In the genomic region with DNA sequence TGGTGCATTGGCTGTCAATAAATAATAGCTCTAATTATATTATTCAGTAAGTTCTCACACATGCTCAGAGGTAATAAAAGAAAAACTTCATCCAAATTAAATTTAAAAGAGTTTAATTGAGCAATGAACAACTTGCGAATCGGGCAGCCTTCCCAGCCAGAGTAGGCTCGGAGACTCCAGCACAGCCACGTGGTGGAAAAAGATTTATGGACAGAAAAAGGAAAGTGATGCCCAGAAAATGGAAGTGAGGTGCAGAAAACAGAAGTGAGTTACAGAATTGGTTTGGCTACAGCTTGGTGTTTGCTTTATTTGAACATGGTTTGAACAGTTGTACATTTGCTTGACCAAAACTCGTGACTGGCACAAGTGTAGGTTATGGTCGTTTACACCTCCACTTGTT, we compare ENCODE assay signal across 25 cellular contexts. TPM values are rescaled to one million over a fixed set of nuclear protein-coding genes. Genes with fewer than 3 reads are reported as not detected.
DNase-seq lines count a peak whose midpoint lies in the region; ATAC-seq and TF ChIP-seq lines count a peak whose summit lies in the region.
"Had no signal": no experiment of that assay in that cellular context is flagged by ENCODE, and none has a peak within 500 bp of the region (broad histone marks: within the 10 kb centered on the region; RNA-seq: fewer than 3 reads in every experiment).

No MANE protein-coding gene starts in this region.

- no peak for ATAC-seq in gastroesophageal sphincter
- no peak for ATAC-seq in GM19395 (IDR thresholded peaks at IDR 0.05; ENCODE audit: unreplicated experiment)
- ATAC-seq: activated T-cell treated with anti-CD3 and anti-CD28 coated beads, Interleukin-2, amount 50 U/mL, for 72 hours; psoas muscle; Right ventricle myocardium inferior had no signal

- 51 to 56% methylated on average over 6 of the region's 6 CpGs for WGBS in sigmoid colon, 2 donors
- WGBS in gastroesophageal sphincter (ENCODE audit: low coverage in 1 of 2), 2 donors: 42 to 58% methylated on average over 6 of the region's 6 CpGs

- H3K9ac ChIP-seq in HUES48 (ENCODE audit: low read depth, low read length) (no peak overlapping the region), SK-N-MC (ENCODE audit: insufficient read length) (no peak overlapping the region)

- DNase-seq in SK-N-MC (ENCODE audit: low read depth, low spot score) (no peak), inferior parietal cortex (ENCODE audit: extremely low spot score) (peak; percentile 50), sigmoid colon (no peak), CD1c-positive myeloid dendritic cell (ENCODE audit: extremely low spot score) (no peak), cardiac septum (ENCODE audit: low spot score) (no peak)
- DNase-seq: activated CD4-positive, alpha-beta memory T cell treated with anti-CD3 and anti-CD28 coated beads for 36 hours; activated CD4-positive, CD25-positive, alpha-beta regulatory T cell treated with anti-CD3 and anti-CD28 coated beads, Interleukin-2, amount 50 U/mL, for 72 hours; activated naive CD4-positive, alpha-beta T cell treated with anti-CD3 and anti-CD28 coated beads for 36 hours; activated T-cell treated with anti-CD3 and anti-CD28 coated beads, Interleukin-2, amount 50 U/mL, for 72 hours; adrenal gland; COR-L47; DMS53; effector CD8-positive, alpha-beta T cell; NCI-H1092; NCI-H1694; NCI-H510A; psoas muscle; stimulated activated CD4-positive, alpha-beta T cell treated with anti-CD3 and anti-CD28 coated beads, Interleukin-15, amount 100 ng/mL, for 24 hours; stimulated activated CD4-positive, alpha-beta T cell treated with anti-CD3 and anti-CD28 coated beads, Interleukin-4, amount 100 ng/mL, for 4 hours; T-helper 2 cell had no signal

- peak overlapping the region; percentile 89 for H3K27ac ChIP-seq in HUES48 (ENCODE audit: low read depth, low read length)
- H3K27ac ChIP-seq in SK-N-MC: peak overlapping the region; percentile 89; the same call in 1 of the 2 replicates
- H3K27ac ChIP-seq in sigmoid colon: peak overlapping the region in 3 of 4 donors; percentile 11 to 57 (median 40)
- H3K27ac ChIP-seq in gastroesophageal sphincter: peak overlapping the region in 1 of 4 donors; percentile 29
- H3K27ac ChIP-seq: adrenal gland, neutrophil, psoas muscle had no signal

- no peak for TF ChIP-seq POLR2A in sigmoid colon (IDR thresholded peaks at IDR 0.05)
- no peak for TF ChIP-seq POLR2A in gastroesophageal sphincter (IDR thresholded peaks at IDR 0.05)

- no peaks in the 10 kb centered on the region for H3K9me3 ChIP-seq in HUES48 (ENCODE audit: control insufficient read depth, insufficient read depth, low read length)
- H3K9me3 ChIP-seq in SK-N-MC (ENCODE audit: low read depth, low read length): no peaks in the 10 kb centered on the region
- H3K9me3 ChIP-seq in sigmoid colon: no peaks in the 10 kb centered on the region
- H3K9me3 ChIP-seq in gastroesophageal sphincter: no peaks in the 10 kb centered on the region
- H3K9me3 ChIP-seq: adrenal gland, neutrophil, psoas muscle had no signal

- intact Hi-C loops in sigmoid colon (cut with DNase I) (no loop called here), cardiac septum (cut with DNase I) (no loop called here)

- no peak for TF ChIP-seq CTCF in sigmoid colon (IDR thresholded peaks at IDR 0.05)
- TF ChIP-seq CTCF in gastroesophageal sphincter (IDR thresholded peaks at IDR 0.05): no peak

- H3K4me3 ChIP-seq in HUES48 (ENCODE audit: low read depth, low read length): no peak overlapping the region
- no peak overlapping the region for H3K4me3 ChIP-seq in SK-N-MC
- no peak overlapping the region for H3K4me3 ChIP-seq in sigmoid colon
- no peak overlapping the region for H3K4me3 ChIP-seq in gastroesophageal sphincter
- H3K4me3 ChIP-seq: adrenal gland, psoas muscle had no signal

- TF ChIP-seq EP300 in sigmoid colon (IDR thresholded peaks at IDR 0.05) (no peak), gastroesophageal sphincter (IDR thresholded peaks at IDR 0.05) (no peak)

- H3K36me3 ChIP-seq in HUES48 (ENCODE audit: control insufficient read depth, insufficient read depth, low read length): no peaks in the 10 kb centered on the region
- no peaks in the 10 kb centered on the region for H3K36me3 ChIP-seq in SK-N-MC (ENCODE audit: insufficient read depth, low read length)
- no peaks in the 10 kb centered on the region for H3K36me3 ChIP-seq in sigmoid colon
- no peaks in the 10 kb centered on the region for H3K36me3 ChIP-seq in gastroesophageal sphincter
- H3K36me3 ChIP-seq: adrenal gland, neutrophil had no signal

- H3K4me1 ChIP-seq in HUES48 (ENCODE audit: control insufficient read depth, insufficient read depth, low read length) (peaks cover 29% of the 10 kb centered on the region), sigmoid colon (peaks cover 0 to 33% (median 23%) of the 10 kb centered on the region in 4 donors), gastroesophageal sphincter (peaks cover 0 to 21% (median 4%) of the 10 kb centered on the region in 3 donors)
- H3K4me1 ChIP-seq: psoas muscle had no signal

- H3K27me3 ChIP-seq in HUES48 (ENCODE audit: control insufficient read depth, insufficient read depth, low read length) (no peaks in the 10 kb centered on the region), sigmoid colon (no peaks in the 10 kb centered on the region), gastroesophageal sphincter (peaks cover 7% of the 10 kb centered on the region)

RNA-seq across cellular contexts. Expression of gene BOD1L1, which starts 13.6 kb away (rescaled TPM):
- total RNA-seq in sigmoid colon (10 to 100 TPM; 34.3 to 46.0 (median 40.7) TPM), gastroesophageal sphincter (10 to 100 TPM; 34.6 to 45.3 (median 35.4) TPM), cardiac septum (23.6 TPM)
- polyA plus RNA-seq in sigmoid colon: 10 to 100 TPM in 2 of 3 donors, 1 to 10 TPM in 1; 8.3 to 17.7 (median 10.8) TPM
